ENCODE assay signal across 8 cellular contexts in genomic region chr15:63487076-63487757, GRCh38. TPM values are rescaled to one million over a fixed set of nuclear protein-coding genes. Genes with fewer than 3 reads are reported as not detected.
A peak's percentile ranks its signal among the peaks of the same experiment; 100 is the strongest.
DNase-seq lines count a peak whose midpoint lies in the region; ATAC-seq and TF ChIP-seq lines count a peak whose summit lies in the region.

No MANE protein-coding gene starts in this region.

- H3K4me2 ChIP-seq in osteoblast (ENCODE audit: insufficient read depth, low read length): peak overlapping the region; percentile 66

- H3K4me1 ChIP-seq in SJCRH30: peaks cover 4% of the 10 kb centered on the region; the same call in 1 of the 2 replicates
- H3K4me1 ChIP-seq in osteoblast (ENCODE audit: insufficient read depth, low read length): peaks cover 13% of the 10 kb centered on the region
- H3K4me1 ChIP-seq in tibial artery: peaks cover 0 to 6% (median 0%) of the 10 kb centered on the region in 4 donors

- no peak overlapping the region for H3K4me3 ChIP-seq in SJCRH30
- H3K4me3 ChIP-seq in fibroblast of the aortic adventitia (ENCODE audit: low read depth, low read length): no peak overlapping the region
- H3K4me3 ChIP-seq in osteoblast (ENCODE audit: insufficient read depth, low read length): peak overlapping the region; percentile 41
- no peak overlapping the region for H3K4me3 ChIP-seq in tibial artery

- intact Hi-C loops in tibial artery (cut with DNase I; ENCODE audit: low total_unique reads): no loop called here

- H3K36me3 ChIP-seq in SJCRH30 (no peaks in the 10 kb centered on the region), osteoblast (ENCODE audit: insufficient read depth, low read length) (no peaks in the 10 kb centered on the region), tibial artery (no peaks in the 10 kb centered on the region)

- H3K27me3 ChIP-seq in SJCRH30 (no peaks in the 10 kb centered on the region), osteoblast (ENCODE audit: insufficient read depth, low read length) (no peaks in the 10 kb centered on the region), tibial artery (no peaks in the 10 kb centered on the region)

- H3K27ac ChIP-seq in SJCRH30: no peak overlapping the region
- H3K27ac ChIP-seq in osteoblast (ENCODE audit: low read depth, low read length): no peak overlapping the region
- no peak overlapping the region for H3K27ac ChIP-seq in tibial artery

- H3K79me2 ChIP-seq in osteoblast (ENCODE audit: insufficient read depth, low read length): no peaks in the 10 kb centered on the region

- peak overlapping the region; percentile 82 for H2AFZ ChIP-seq in osteoblast (ENCODE audit: low read length)

- TF ChIP-seq CTCF in fibroblast of the aortic adventitia (IDR thresholded peaks at IDR 0.05; ENCODE audit: insufficient read depth, low read length) (peak; percentile 97), osteoblast (IDR thresholded peaks at IDR 0.05; ENCODE audit: extremely low read depth, low read depth, low read length) (peak; percentile 97), tibial artery (IDR thresholded peaks at IDR 0.05) (peak; percentile 92 to 96)

- H4K20me1 ChIP-seq in osteoblast (ENCODE audit: insufficient read depth, low read length): no peaks in the 10 kb centered on the region

- H3K9me3 ChIP-seq in SJCRH30 (replicated peaks) (no peaks in the 10 kb centered on the region), osteoblast (ENCODE audit: low read depth, low read length) (no peaks in the 10 kb centered on the region), tibial artery (no peaks in the 10 kb centered on the region)

- DNase-seq in AG08396 (ENCODE audit: low spot score) (peak; percentile 77), HK-2 (ENCODE audit: unreplicated experiment) (peak; percentile 66), SJCRH30 (peak; percentile 76 to 86), fibroblast of the aortic adventitia (ENCODE audit: low read depth) (peak; percentile 76), osteoblast (ENCODE audit: insufficient read length, low spot score, missing footprints) (peak; percentile 92), tibial artery (peak; percentile 91 to 93)
- DNase-seq in activated effector memory CD4-positive, alpha-beta T cell treated with Interleukin-2 at 50 U/mL for 16 hours: peak; percentile 82

- ATAC-seq in GM18870 (IDR thresholded peaks at IDR 0.05; ENCODE audit: unreplicated experiment): peak; percentile 27

RNA-seq across cellular contexts. Expression of gene USP3, which starts 17.2 kb away (rescaled TPM):
- 36.9 and 42.0 TPM in 2 replicates for total RNA-seq in SJCRH30 (2014; rRNA removed; shearing (Covaris generic))
- total RNA-seq in fibroblast of the aortic adventitia (ENCODE audit: low replicate concordance): 35.1 and 45.8 TPM in 2 replicates
- total RNA-seq in osteoblast: 60.1 and 60.7 TPM in 2 replicates
